Comparison of ENCODE assay signal across 9 cellular contexts in genomic region chr11:71068963-71069362, GRCh38.
"Had no signal": no experiment of that assay in that cellular context is flagged by ENCODE, and none has a peak within 500 bp of the region (broad histone marks: within the 10 kb centered on the region; RNA-seq: fewer than 3 reads in every experiment).

No MANE protein-coding gene starts in this region.

- H2AFZ ChIP-seq: GM23248 had no signal

- DNase-seq: GM23248, GOT3, H9, HCEC 1CT, IMR-90, KBM-7 had no signal

- H3K9ac ChIP-seq: GM23248, KMS-11 had no signal

- H3K4me2 ChIP-seq: KMS-11 had no signal

- H3K4me3 ChIP-seq: GM23248 had no signal

- H3K27ac ChIP-seq: GM23248, HL-60, KMS-11 had no signal

- FAIRE-seq: H54 had no signal
